In the genomic region with DNA sequence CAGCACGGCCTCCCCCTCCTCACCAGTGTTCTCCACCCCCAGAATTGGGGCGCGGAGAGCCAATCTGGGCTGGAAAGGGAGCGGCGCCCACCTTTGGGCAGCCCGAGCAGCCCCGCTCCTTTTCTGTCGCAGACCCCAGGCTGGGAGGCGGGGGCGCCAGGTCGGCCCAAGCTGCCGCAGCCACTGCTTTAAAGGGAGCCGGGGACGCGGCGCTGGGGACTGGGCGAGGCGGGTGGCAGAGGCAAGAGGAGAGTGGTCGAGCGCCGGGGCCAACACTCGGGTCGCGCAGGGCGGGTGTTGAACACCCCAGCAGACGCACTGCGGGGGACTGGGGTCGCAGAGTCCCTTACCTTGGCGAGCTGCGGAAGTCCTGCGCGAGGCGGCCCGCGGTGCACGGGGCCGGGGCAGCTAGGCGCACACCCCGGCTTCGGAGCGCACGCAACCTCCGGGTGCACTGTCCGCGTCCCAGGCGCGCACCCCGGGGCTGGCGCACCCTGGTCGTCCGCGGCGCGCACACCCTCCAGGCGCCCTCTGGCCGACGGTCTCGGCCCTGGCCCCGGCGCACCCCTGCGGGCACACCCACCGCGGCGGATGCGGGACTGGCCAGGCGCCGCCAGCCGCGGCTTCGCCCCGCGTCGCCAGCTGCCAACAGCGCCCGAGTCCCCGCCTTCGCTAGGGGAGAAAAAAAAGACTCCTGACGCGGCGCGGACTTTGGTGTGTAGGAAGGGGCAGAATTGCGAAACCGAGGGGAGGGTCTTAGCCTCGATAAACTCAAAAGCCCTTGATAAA, we compare ENCODE assay signal across 8 cellular contexts. TPM values are rescaled to one million over a fixed set of nuclear protein-coding genes. Genes with fewer than 3 reads are reported as not detected.
DNase-seq lines count a peak whose midpoint lies in the region; ATAC-seq and TF ChIP-seq lines count a peak whose summit lies in the region.

A gene (minus strand): TSS at position 679 of the 789 bp plus-strand sequence. CDS start 37,870 bp downstream, outside the sequence.

- DNase-seq in GM03348 (ENCODE audit: low spot score) (peak; percentile 48), RWPE2 (ENCODE audit: low spot score) (no peak), right atrium auricular region (ENCODE audit: low spot score) (no peak), progenitor cell of endocrine pancreas (ENCODE audit: low spot score, unreplicated experiment) (peak; percentile 25), SHP77 (lab: John Stamatoyannopoulos, UW) (no peak)
- DNase-seq in activated CD4-positive, alpha-beta T cell treated with anti-CD3 and anti-CD28 coated beads, Interleukin-2, amount 10 ng/mL, durations not matched to agents 24 days and 14 days = no peak

- H3K4me1 ChIP-seq in RWPE2 (ENCODE audit: insufficient read depth, poor library complexity, severe bottlenecking) (peaks cover 8% of the 10 kb centered on the region), right atrium auricular region (peaks cover 0 to 13% of the 10 kb centered on the region in 2 donors)

- TF ChIP-seq CTCF in RWPE2 (IDR thresholded peaks at IDR 0.05; ENCODE audit: poor library complexity, severe bottlenecking) = no peak
- no peak for TF ChIP-seq CTCF in right atrium auricular region (IDR thresholded peaks at IDR 0.05)
- peak; percentile 12 for TF ChIP-seq CTCF in progenitor cell of endocrine pancreas (IDR thresholded peaks at IDR 0.05; ENCODE audit: unreplicated experiment)

- ATAC-seq in RWPE2 (ENCODE audit: low read depth) (peak; percentile 44), HG02588 (IDR thresholded peaks at IDR 0.05; ENCODE audit: unreplicated experiment) (no peak), GM19035 (IDR thresholded peaks at IDR 0.05; ENCODE audit: unreplicated experiment) (no peak)

- H3K4me3 ChIP-seq in RWPE2 (ENCODE audit: severe bottlenecking) = peak within 1 kb of the TSS; percentile 34
- peak within 1 kb of the TSS; percentile 23 to 47 for H3K4me3 ChIP-seq in right atrium auricular region

- H3K9me3 Mint-ChIP-seq in progenitor cell of endocrine pancreas (ENCODE audit: low read depth) = no peaks in the 10 kb centered on the region
- no peaks in the 10 kb centered on the region for H3K9me3 Mint-ChIP-seq in activated CD4-positive, alpha-beta T cell treated with anti-CD3 and anti-CD28 coated beads, Interleukin-2, amount 10 ng/mL, durations not matched to agents 24 days and 14 days

- H3K4me3 Mint-ChIP-seq in progenitor cell of endocrine pancreas (ENCODE audit: low read depth) = peak within 1 kb of the TSS; percentile 70
- no peak within 1 kb of the TSS for H3K4me3 Mint-ChIP-seq in activated CD4-positive, alpha-beta T cell treated with anti-CD3 and anti-CD28 coated beads, Interleukin-2, amount 10 ng/mL, durations not matched to agents 24 days and 14 days

- peak within 1 kb of the TSS; percentile 92 for H3K27ac ChIP-seq in RWPE2 (ENCODE audit: poor library complexity, severe bottlenecking)
- no peak within 1 kb of the TSS for H3K27ac ChIP-seq in right atrium auricular region

- no peaks in the 10 kb centered on the region for H3K36me3 Mint-ChIP-seq in progenitor cell of endocrine pancreas (ENCODE audit: insufficient read depth)
- no peaks in the 10 kb centered on the region for H3K36me3 Mint-ChIP-seq in activated CD4-positive, alpha-beta T cell treated with anti-CD3 and anti-CD28 coated beads, Interleukin-2, amount 10 ng/mL, durations not matched to agents 24 days and 14 days (ENCODE audit: low read depth)

- intact Hi-C loops in activated CD4-positive, alpha-beta T cell treated with anti-CD3 and anti-CD28 coated beads, Interleukin-2, amount 10 ng/mL, durations not matched to agents 24 days and 14 days (cut with micrococcal nuclease) = no loop called here

- no peaks in the 10 kb centered on the region for H3K9me3 ChIP-seq in RWPE2 (ENCODE audit: severe bottlenecking)
- no peaks in the 10 kb centered on the region for H3K9me3 ChIP-seq in right atrium auricular region

- H3K4me1 Mint-ChIP-seq in progenitor cell of endocrine pancreas (ENCODE audit: low read depth) = no peaks in the 10 kb centered on the region
- H3K4me1 Mint-ChIP-seq in activated CD4-positive, alpha-beta T cell treated with anti-CD3 and anti-CD28 coated beads, Interleukin-2, amount 10 ng/mL, durations not matched to agents 24 days and 14 days = no peaks in the 10 kb centered on the region

- peaks cover 72% of the 10 kb centered on the region for H3K27me3 Mint-ChIP-seq in progenitor cell of endocrine pancreas
- peaks cover 35% of the 10 kb centered on the region for H3K27me3 Mint-ChIP-seq in activated CD4-positive, alpha-beta T cell treated with anti-CD3 and anti-CD28 coated beads, Interleukin-2, amount 10 ng/mL, durations not matched to agents 24 days and 14 days

- no peaks in the 10 kb centered on the region for H3K36me3 ChIP-seq in RWPE2 (ENCODE audit: low read depth)
- H3K36me3 ChIP-seq in right atrium auricular region = no peaks in the 10 kb centered on the region

- H3K27ac Mint-ChIP-seq in progenitor cell of endocrine pancreas = no peak within 1 kb of the TSS
- H3K27ac Mint-ChIP-seq in activated CD4-positive, alpha-beta T cell treated with anti-CD3 and anti-CD28 coated beads, Interleukin-2, amount 10 ng/mL, durations not matched to agents 24 days and 14 days = no peak within 1 kb of the TSS

- peaks cover 6% of the 10 kb centered on the region for H3K27me3 ChIP-seq in RWPE2 (ENCODE audit: insufficient read depth, poor library complexity, severe bottlenecking)
- H3K27me3 ChIP-seq in right atrium auricular region = peaks cover 0 to 10% of the 10 kb centered on the region in 2 donors

RNA-seq across cellular contexts. Expression of the gene that starts here (rescaled TPM):
- total RNA-seq in right atrium auricular region (under 1 TPM; 0.12 to 0.63 TPM), progenitor cell of endocrine pancreas (1.0 and 1.2 TPM in 2 replicates)
- total RNA-seq in activated CD4-positive, alpha-beta T cell treated with anti-CD3 and anti-CD28 coated beads, Interleukin-2, amount 10 ng/mL, durations not matched to agents 24 days and 14 days = not detected in 2 replicates

Comparison
In these comparisons a context has a peak if more than half of its experiments do, and no peak if none do; other contexts are left out.
1. DNase-seq: peak in GM03348 (single experiment) and progenitor cell of endocrine pancreas (single experiment); none in RWPE2 (single experiment), right atrium auricular region (single experiment), activated CD4-positive, alpha-beta T cell treated with anti-CD3 and anti-CD28 coated beads, Interleukin-2, amount 10 ng/mL, durations not matched to agents 24 days and 14 days (single experiment) and SHP77 (0 of 2).